ENCODE assay signal across 8 cellular contexts in the genomic region with DNA sequence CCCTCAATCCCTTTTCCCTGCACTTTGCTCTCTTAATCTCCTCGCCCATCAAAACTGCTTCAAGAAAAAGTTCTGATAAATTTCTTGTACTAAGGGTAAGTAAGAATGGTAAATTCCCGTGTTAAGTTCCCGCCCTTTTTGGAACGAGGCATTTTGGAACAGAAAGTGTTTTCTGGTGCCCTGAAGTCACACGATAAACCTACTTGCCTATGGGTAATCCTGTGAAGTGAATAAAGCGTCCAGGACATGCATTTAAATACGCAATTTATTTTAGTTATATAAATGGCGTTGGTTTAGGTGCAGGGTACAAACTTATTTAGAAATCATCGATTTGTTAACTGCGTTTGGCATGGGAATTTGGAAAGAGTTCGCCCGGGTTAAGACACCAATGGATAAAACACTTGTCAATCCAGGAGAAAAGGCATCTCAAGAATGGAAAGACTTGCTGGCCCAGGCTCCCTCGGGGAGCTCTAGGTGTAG. TPM values are rescaled to one million over a fixed set of nuclear protein-coding genes. Genes with fewer than 3 reads are reported as not detected.
DNase-seq lines count a peak whose midpoint lies in the region; ATAC-seq and TF ChIP-seq lines count a peak whose summit lies in the region.

No MANE protein-coding gene starts in this region.

- H3K27me3 Mint-ChIP-seq in activated naive CD8-positive, alpha-beta T cell treated with anti-CD3 and anti-CD28 coated beads, Interleukin-2, amount 10 ng/mL, durations not matched to agents 7 days and 5 days, result no peaks in the 10 kb centered on the region
- no peaks in the 10 kb centered on the region for H3K27me3 Mint-ChIP-seq in stimulated activated naive B cell treated with anti-CD40 and anti-IgM and Interleukin-4, amounts not matched to agents 10 μg/mL and 1 μg/mL and 100 μg/mL, for 72 hours

- H3K4me3 ChIP-seq in BLaER1 treated with 17β-estradiol and CSF1 and Interleukin-3, amounts not matched to agents 10 nM and 100 nM, result peak overlapping the region; percentile 76 to 93 (median 82)
- peak overlapping the region; percentile 81 for H3K4me3 ChIP-seq in iPS-11a (ENCODE audit: low read depth, low read length)

- peak overlapping the region; percentile 80 to 100 (median 95) for H3K27ac ChIP-seq in BLaER1 treated with 17β-estradiol and CSF1 and Interleukin-3, amounts not matched to agents 10 nM and 100 nM

- H3K36me3 Mint-ChIP-seq in activated naive CD8-positive, alpha-beta T cell treated with anti-CD3 and anti-CD28 coated beads, Interleukin-2, amount 10 ng/mL, durations not matched to agents 7 days and 5 days, result peaks cover 21% of the 10 kb centered on the region
- H3K36me3 Mint-ChIP-seq in stimulated activated naive B cell treated with anti-CD40 and anti-IgM and Interleukin-4, amounts not matched to agents 10 μg/mL and 1 μg/mL and 100 μg/mL, for 72 hours, result peaks cover 11 to 23% of the 10 kb centered on the region in 2 donors

- peak overlapping the region; percentile 86 for H3K4me3 Mint-ChIP-seq in activated naive CD8-positive, alpha-beta T cell treated with anti-CD3 and anti-CD28 coated beads, Interleukin-2, amount 10 ng/mL, durations not matched to agents 7 days and 5 days
- peak overlapping the region; percentile 95 to 98 for H3K4me3 Mint-ChIP-seq in stimulated activated naive B cell treated with anti-CD40 and anti-IgM and Interleukin-4, amounts not matched to agents 10 μg/mL and 1 μg/mL and 100 μg/mL, for 72 hours

- H3K27me3 ChIP-seq in BLaER1 treated with 17β-estradiol and CSF1 and Interleukin-3, amounts not matched to agents 10 nM and 100 nM, result no peaks in the 10 kb centered on the region

- peaks cover 35% of the 10 kb centered on the region for H3K4me1 Mint-ChIP-seq in activated naive CD8-positive, alpha-beta T cell treated with anti-CD3 and anti-CD28 coated beads, Interleukin-2, amount 10 ng/mL, durations not matched to agents 7 days and 5 days
- peaks cover 21 to 36% of the 10 kb centered on the region in 2 donors for H3K4me1 Mint-ChIP-seq in stimulated activated naive B cell treated with anti-CD40 and anti-IgM and Interleukin-4, amounts not matched to agents 10 μg/mL and 1 μg/mL and 100 μg/mL, for 72 hours

- POLR2A ChIA-PET in activated naive CD8-positive, alpha-beta T cell treated with anti-CD3 and anti-CD28 coated beads, Interleukin-2, amount 10 ng/mL, durations not matched to agents 7 days and 5 days (lab: Charles Lee), result interaction anchor here (0.6 to 4.0 kb wide), 23 partner anchors 8 to 278 kb away, joined by 3 to 25 read pairs (median 5); partner anchors contain the start of genes MDM1, MDM2 and NUP107

- peaks cover 5 to 29% (median 10%) of the 10 kb centered on the region in 11 experiments; a peak in 16 of 22 replicates for H3K36me3 ChIP-seq in BLaER1 treated with 17β-estradiol and CSF1 and Interleukin-3, amounts not matched to agents 10 nM and 100 nM

- no peak for TF ChIP-seq RAD21 in Ishikawa (IDR thresholded peaks at IDR 0.05; ENCODE audit: low read depth)

- no peaks in the 10 kb centered on the region for H3K9me3 Mint-ChIP-seq in activated naive CD8-positive, alpha-beta T cell treated with anti-CD3 and anti-CD28 coated beads, Interleukin-2, amount 10 ng/mL, durations not matched to agents 7 days and 5 days
- no peaks in the 10 kb centered on the region for H3K9me3 Mint-ChIP-seq in stimulated activated naive B cell treated with anti-CD40 and anti-IgM and Interleukin-4, amounts not matched to agents 10 μg/mL and 1 μg/mL and 100 μg/mL, for 72 hours

- H3K27ac Mint-ChIP-seq in activated naive CD8-positive, alpha-beta T cell treated with anti-CD3 and anti-CD28 coated beads, Interleukin-2, amount 10 ng/mL, durations not matched to agents 7 days and 5 days, result peak overlapping the region; percentile 91
- H3K27ac Mint-ChIP-seq in stimulated activated naive B cell treated with anti-CD40 and anti-IgM and Interleukin-4, amounts not matched to agents 10 μg/mL and 1 μg/mL and 100 μg/mL, for 72 hours, result peak overlapping the region; percentile 98

- peak overlapping the region; percentile 77 to 95 (median 90) for H3K4me2 ChIP-seq in BLaER1 treated with 17β-estradiol and CSF1 and Interleukin-3, amounts not matched to agents 10 nM and 100 nM

- ATAC-seq in activated naive CD8-positive, alpha-beta T cell treated with anti-CD3 and anti-CD28 coated beads, Interleukin-2, amount 10 ng/mL, durations not matched to agents 7 days and 5 days (ENCODE audit: low read depth), result no peak
- no peak for ATAC-seq in stimulated activated naive B cell treated with anti-CD40 and anti-IgM and Interleukin-4, amounts not matched to agents 10 μg/mL and 1 μg/mL and 100 μg/mL, for 72 hours (replicated peaks)

- TF ChIP-seq EP300 in Ishikawa (IDR thresholded peaks at IDR 0.05; ENCODE audit: borderline replicate concordance), result no peak

- peak overlapping the region; percentile 91 to 100 (median 97) for H3K9ac ChIP-seq in BLaER1 treated with 17β-estradiol and CSF1 and Interleukin-3, amounts not matched to agents 10 nM and 100 nM

- H4K20me1 ChIP-seq in BLaER1 treated with 17β-estradiol and CSF1 and Interleukin-3, amounts not matched to agents 10 nM and 100 nM, result peaks cover 28 to 38% (median 34%) of the 10 kb centered on the region in 11 experiments

- H3K4me1 ChIP-seq in BLaER1 treated with 17β-estradiol and CSF1 and Interleukin-3, amounts not matched to agents 10 nM and 100 nM, result peaks cover 32 to 56% (median 47%) of the 10 kb centered on the region in 10 experiments

- no peak for DNase-seq in activated naive CD8-positive, alpha-beta T cell treated with anti-CD3 and anti-CD28 coated beads, Interleukin-2, amount 10 ng/mL, durations not matched to agents 7 days and 5 days
- DNase-seq in stimulated activated naive B cell treated with anti-CD40 and anti-IgM and Interleukin-4, amounts not matched to agents 10 μg/mL and 1 μg/mL and 100 μg/mL, for 72 hours, result no peak
- DNase-seq in NCI-H510A treated with DMSO at 0.1 percent for 48 hours (lab: John Stamatoyannopoulos, UW) (no peak), NCI-H510A (lab: John Stamatoyannopoulos, UW) (no peak)
- DNase-seq in activated CD8-positive, alpha-beta memory T cell treated with anti-CD3 and anti-CD28 coated beads for 24 hours, result no peak

- H3K9me3 ChIP-seq in BLaER1 treated with 17β-estradiol and CSF1 and Interleukin-3, amounts not matched to agents 10 nM and 100 nM (replicated peaks in 1 of 11), result peaks cover 0 to 8% (median 0%) of the 10 kb centered on the region in 11 experiments; a peak in 5 of 22 replicates

TF ChIP-seq in Ishikawa, 13 proteins besides CTCF, POLR2A, EP300 and RAD21:
- no peak for TF ChIP-seq NFIC (IDR thresholded peaks at IDR 0.05)
- TF ChIP-seq, protein P1, sequence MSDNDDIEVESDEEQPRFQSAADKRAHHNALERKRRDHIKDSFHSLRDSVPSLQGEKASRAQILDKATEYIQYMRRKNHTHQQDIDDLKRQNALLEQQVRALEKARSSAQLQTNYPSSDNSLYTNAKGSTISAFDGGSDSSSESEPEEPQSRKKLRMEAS (IDR thresholded peaks at IDR 0.05), result peak; percentile 66
TF ChIP-seq in Ishikawa: peak in this region for 1.

RNA-seq across cellular contexts. Expression of gene RAP1B, which starts 0.7 kb away (rescaled TPM):
- 100 to 1,000 TPM; 233 to 257 TPM for total RNA-seq in activated naive CD8-positive, alpha-beta T cell treated with anti-CD3 and anti-CD28 coated beads, Interleukin-2, amount 10 ng/mL, durations not matched to agents 7 days and 5 days
